Comparison of ENCODE assay signal across 9 cellular contexts in genomic region chr1:54857741-54858665, GRCh38. TPM values are rescaled to one million over a fixed set of nuclear protein-coding genes. Genes with fewer than 3 reads are reported as not detected.
A peak's percentile ranks its signal among the peaks of the same experiment; 100 is the strongest.
DNase-seq lines count a peak whose midpoint lies in the region; ATAC-seq and TF ChIP-seq lines count a peak whose summit lies in the region.
"Had no signal": no experiment of that assay in that cellular context is flagged by ENCODE, and none has a peak within 500 bp of the region (broad histone marks: within the 10 kb centered on the region; RNA-seq: fewer than 3 reads in every experiment).

No MANE protein-coding gene starts in this region.

- peak; percentile 56 for DNase-seq in AG09319 (ENCODE audit: extremely low read depth, low read depth)
- DNase-seq in MG63: peak; percentile 71
- DNase-seq in epithelial cell of prostate (ENCODE audit: low read depth, low spot score): no peak
- DNase-seq in myocyte (ENCODE audit: low read depth): peak; percentile 89
- DNase-seq in superior temporal gyrus (ENCODE audit: extremely low spot score): no peak
- no peak for DNase-seq in NCI-H774 (lab: John Stamatoyannopoulos, UW)
- no peak for DNase-seq in GF-D8 (lab: John Stamatoyannopoulos, UW)
- DNase-seq: cortex of kidney had no signal

- H3K27me3 ChIP-seq in MG63: no peaks in the 10 kb centered on the region

- H3K9me3 ChIP-seq in MG63: no peaks in the 10 kb centered on the region

- ATAC-seq in HG02870 (IDR thresholded peaks at IDR 0.05; ENCODE audit: unreplicated experiment): no peak

- no peak overlapping the region for H3K4me3 ChIP-seq in MG63

- TF ChIP-seq CTCF in AG09319 (IDR thresholded peaks at IDR 0.05; ENCODE audit: low read depth, low read length): no peak

- peaks cover 76% of the 10 kb centered on the region for H3K36me3 ChIP-seq in MG63

- peak overlapping the region; percentile 54 for H3K27ac ChIP-seq in epithelial cell of prostate

RNA-seq across cellular contexts. Expression of gene DHCR24, which starts 29.0 kb away (rescaled TPM):
- 165 and 174 TPM in 2 replicates for total RNA-seq in MG63 (2014; rRNA removed; shearing (Covaris generic); ENCODE audit: low replicate concordance)
- total RNA-seq in myocyte: 39.2 and 44.5 TPM in 2 replicates
- 80.0 TPM for polyA plus RNA-seq in myocyte (2012)

RNA-seq across cellular contexts. Expression of gene TTC22, which starts 56.9 kb away (rescaled TPM):
- not detected in 2 replicates for total RNA-seq in MG63 (2014; rRNA removed; shearing (Covaris generic); ENCODE audit: low replicate concordance)
- total RNA-seq in myocyte: not detected in 2 replicates
- not detected for polyA plus RNA-seq in myocyte (2012)

Comparison
In these comparisons a context has a peak if more than half of its experiments do, and no peak if none do; other contexts are left out.
1. DNase-seq: peak in AG09319 (single experiment), MG63 (single experiment) and myocyte (single experiment); none in epithelial cell of prostate (single experiment), superior temporal gyrus (single experiment), NCI-H774 (single experiment) and GF-D8 (single experiment).